Comparison of ENCODE assay signal across 11 cellular contexts in genomic region chr2:188381614-188382013, GRCh38.
DNase-seq lines count a peak whose midpoint lies in the region; ATAC-seq and TF ChIP-seq lines count a peak whose summit lies in the region.
"Had no signal": no experiment of that assay in that cellular context is flagged by ENCODE, and none has a peak within 500 bp of the region (broad histone marks: within the 10 kb centered on the region; RNA-seq: fewer than 3 reads in every experiment).

No MANE protein-coding gene starts in this region.

- intact Hi-C loops in MCF 10A (cut with micrococcal nuclease) = loop anchor here (5.0 kb wide), 1 partner anchor 879 kb away; no protein-coding TSS in a partner anchor
- intact Hi-C loops in breast epithelium (cut with DNase I; ENCODE audit: low total_unique reads) = no loop called here

- H3K27ac ChIP-seq in breast epithelium = no peak overlapping the region

- H3K9me3 ChIP-seq in breast epithelium (no peaks in the 10 kb centered on the region), BE2C (no peaks in the 10 kb centered on the region)

- H3K4me1 ChIP-seq in breast epithelium (peaks cover 0 to 5% of the 10 kb centered on the region in 2 donors), BE2C (no peaks in the 10 kb centered on the region)

- no peak for TF ChIP-seq POLR2A in breast epithelium (IDR thresholded peaks at IDR 0.05)

- no peak for TF ChIP-seq CTCF in MCF 10A (IDR thresholded peaks at IDR 0.05; ENCODE audit: unreplicated experiment)
- no peak for TF ChIP-seq CTCF in breast epithelium (IDR thresholded peaks at IDR 0.05)
- TF ChIP-seq CTCF in BE2C (IDR thresholded peaks at IDR 0.05; ENCODE audit: low read depth, low read length) = no peak

- CTCF ChIA-PET in MCF 10A (lab: Yijun Ruan, JAX) = interaction anchor here (0.7 to 1.3 kb wide), 2 partner anchors 13 to 38 kb away, joined by 4 to 5 read pairs; no protein-coding TSS in a partner anchor

- BruUV-seq in MCF 10A (replicated peaks; lab: Mats Ljungman, UMichigan) = no TSS peak

- DNase-seq in MCF 10A (ENCODE audit: unreplicated experiment) (peak; percentile 55), breast epithelium (ENCODE audit: low spot score in 2 of 2) (no peak), amniotic epithelial cell (ENCODE audit: low read depth) (peak; percentile 83), glomerular visceral epithelial cell (ENCODE audit: extremely low spot score) (peak; percentile 76), midbrain (lab: John Stamatoyannopoulos, UW) (no peak), BE2C (no peak)
- DNase-seq: activated CD4-positive, alpha-beta T cell treated with anti-CD3 and anti-CD28 coated beads for 36 hours; cortex of kidney; GDM1 had no signal

- POLR2A ChIA-PET in MCF 10A (lab: Yijun Ruan, JAX) = interaction anchor here (1.2 kb wide), 1 partner anchor 25 kb away, joined by 4 read pairs; no protein-coding TSS in a partner anchor

- no peaks in the 10 kb centered on the region for H3K27me3 Mint-ChIP-seq in MCF 10A (ENCODE audit: insufficient read depth, unreplicated experiment)
- H3K27me3 Mint-ChIP-seq: activated CD4-positive, alpha-beta T cell treated with anti-CD3 and anti-CD28 coated beads for 36 hours had no signal

- H3K4me3 ChIP-seq in breast epithelium = no peak overlapping the region
- H3K4me3 ChIP-seq in BE2C (ENCODE audit: low read depth, low read length) = no peak overlapping the region

- H3K27me3 ChIP-seq in breast epithelium = no peaks in the 10 kb centered on the region
- H3K27me3 ChIP-seq in BE2C = no peaks in the 10 kb centered on the region

- H3K9me3 Mint-ChIP-seq in MCF 10A (ENCODE audit: unreplicated experiment) = peaks cover 15% of the 10 kb centered on the region

- H3K4me1 Mint-ChIP-seq in MCF 10A (ENCODE audit: insufficient read depth, unreplicated experiment) = peaks cover 17% of the 10 kb centered on the region
- H3K4me1 Mint-ChIP-seq: activated CD4-positive, alpha-beta T cell treated with anti-CD3 and anti-CD28 coated beads for 36 hours had no signal

- peak overlapping the region; percentile 19 for H3K27ac Mint-ChIP-seq in MCF 10A (ENCODE audit: low read depth, unreplicated experiment)
- H3K27ac Mint-ChIP-seq: activated CD4-positive, alpha-beta T cell treated with anti-CD3 and anti-CD28 coated beads for 36 hours had no signal

- no peaks in the 10 kb centered on the region for H3K36me3 Mint-ChIP-seq in MCF 10A (ENCODE audit: insufficient read depth, unreplicated experiment)

- no peak overlapping the region for H3K4me3 Mint-ChIP-seq in MCF 10A (ENCODE audit: unreplicated experiment)
- H3K4me3 Mint-ChIP-seq: activated CD4-positive, alpha-beta T cell treated with anti-CD3 and anti-CD28 coated beads for 36 hours had no signal

- H3K36me3 ChIP-seq in breast epithelium (no peaks in the 10 kb centered on the region), BE2C (no peaks in the 10 kb centered on the region)

- no peak for ATAC-seq in GM19467 (IDR thresholded peaks at IDR 0.05; ENCODE audit: unreplicated experiment)
- no peak for ATAC-seq in HG02763 (IDR thresholded peaks at IDR 0.05; ENCODE audit: unreplicated experiment)
- ATAC-seq: activated CD4-positive, alpha-beta T cell treated with anti-CD3 and anti-CD28 coated beads for 36 hours had no signal

Comparison
In these comparisons a context has a peak if more than half of its experiments do, and no peak if none do; other contexts are left out.
1. DNase-seq: peak in MCF 10A (single experiment), amniotic epithelial cell (single experiment) and glomerular visceral epithelial cell (single experiment); none in breast epithelium (0 of 2), midbrain (single experiment) and BE2C (single experiment).